Comparison of ENCODE assay signal across 12 cellular contexts in genomic region chr3:47228088-47228487, GRCh38. TPM values are rescaled to one million over a fixed set of nuclear protein-coding genes. Genes with fewer than 3 reads are reported as not detected.
DNase-seq lines count a peak whose midpoint lies in the region; ATAC-seq and TF ChIP-seq lines count a peak whose summit lies in the region.
"Had no signal": no experiment of that assay in that cellular context is flagged by ENCODE, and none has a peak within 500 bp of the region (broad histone marks: within the 10 kb centered on the region; RNA-seq: fewer than 3 reads in every experiment).

No MANE protein-coding gene starts in this region.

- H3K4me2 ChIP-seq in DOHH2 (ENCODE audit: low read length), result peak overlapping the region; percentile 11; the same call in 1 of the 2 replicates

- peaks cover 49% of the 10 kb centered on the region for H3K4me1 Mint-ChIP-seq in dendritic cell treated with granulocyte-macrophage colony-stimulating factor and Interleukin-4, amounts not matched to agents 40 ng/mL and 50 ng/mL, for 4 days (ENCODE audit: low read depth)
- H3K4me1 Mint-ChIP-seq in naive thymus-derived CD8-positive, alpha-beta T cell, result peaks cover 0 to 22% (median 1%) of the 10 kb centered on the region in 4 donors
- H3K4me1 Mint-ChIP-seq in CD8-positive, alpha-beta T cell (ENCODE audit: low read depth), result no peaks in the 10 kb centered on the region

- H3F3A ChIP-seq in DOHH2 (ENCODE audit: control insufficient read depth, insufficient read depth), result no peaks in the 10 kb centered on the region

- no peaks in the 10 kb centered on the region for H3K27me3 Mint-ChIP-seq in dendritic cell treated with granulocyte-macrophage colony-stimulating factor and Interleukin-4, amounts not matched to agents 40 ng/mL and 50 ng/mL, for 4 days
- no peaks in the 10 kb centered on the region for H3K27me3 Mint-ChIP-seq in naive thymus-derived CD8-positive, alpha-beta T cell
- H3K27me3 Mint-ChIP-seq in CD8-positive, alpha-beta T cell (ENCODE audit: low read depth), result no peaks in the 10 kb centered on the region
- H3K27me3 Mint-ChIP-seq: activated CD4-positive, alpha-beta T cell treated with anti-CD3 and anti-CD28 coated beads, Interleukin-2, amount 10 ng/mL, durations not matched to agents 24 days and 14 days had no signal

- CTCF ChIA-PET in CD8-positive, alpha-beta T cell (lab: Charles Lee), result no interaction called here

- no peaks in the 10 kb centered on the region for H4K20me1 ChIP-seq in DOHH2 (ENCODE audit: control insufficient read depth, insufficient read depth, low read depth, low read length)

- ATAC-seq in GM21381 (IDR thresholded peaks at IDR 0.05; ENCODE audit: unreplicated experiment), result peak; percentile 51
- ATAC-seq in HG03196 (IDR thresholded peaks at IDR 0.05; ENCODE audit: unreplicated experiment), result peak; percentile 50
- no peak for ATAC-seq in naive thymus-derived CD8-positive, alpha-beta T cell
- ATAC-seq in HG02840 (IDR thresholded peaks at IDR 0.05; ENCODE audit: low FRiP score, unreplicated experiment), result no peak
- no peak for ATAC-seq in CD8-positive, alpha-beta T cell

- H3K4me1 ChIP-seq in DOHH2 (ENCODE audit: control insufficient read depth, low read length), result peaks cover 20% of the 10 kb centered on the region
- H3K4me1 ChIP-seq in CD8-positive, alpha-beta T cell (ENCODE audit: insufficient read depth, low read length), result no peaks in the 10 kb centered on the region
- H3K4me1 ChIP-seq: SJCRH30 had no signal

- 0 out of 2 replicates have a peak, but pooled peaks cover 2% of the 10 kb centered on the region for H3K27me3 ChIP-seq in DOHH2 (ENCODE audit: control insufficient read depth, low read length)
- H3K27me3 ChIP-seq in CD8-positive, alpha-beta T cell (ENCODE audit: insufficient read depth, low read length), result no peaks in the 10 kb centered on the region
- H3K27me3 ChIP-seq: SJCRH30 had no signal

- TF ChIP-seq CTCF in DOHH2 (IDR thresholded peaks at IDR 0.05; ENCODE audit: low read depth, low read length, poor library complexity, severe bottlenecking), result no peak
- no peak for TF ChIP-seq CTCF in CD8-positive, alpha-beta T cell (IDR thresholded peaks at IDR 0.05)

- intact Hi-C loops in dendritic cell treated with granulocyte-macrophage colony-stimulating factor and Interleukin-4, amounts not matched to agents 40 ng/mL and 50 ng/mL, for 4 days (cut with micrococcal nuclease), result loop anchor here (5.0 kb wide), 1 partner anchor 66 kb away; the partner anchor contains the start of gene SETD2
- intact Hi-C loops in CD8-positive, alpha-beta T cell (cut with DNase I, micrococcal nuclease), result no loop called here

- no peaks in the 10 kb centered on the region for H3K36me3 Mint-ChIP-seq in dendritic cell treated with granulocyte-macrophage colony-stimulating factor and Interleukin-4, amounts not matched to agents 40 ng/mL and 50 ng/mL, for 4 days (ENCODE audit: low read depth)
- no peaks in the 10 kb centered on the region for H3K36me3 Mint-ChIP-seq in naive thymus-derived CD8-positive, alpha-beta T cell
- H3K36me3 Mint-ChIP-seq in CD8-positive, alpha-beta T cell, result no peaks in the 10 kb centered on the region

- no peak for DNase-seq in naive thymus-derived CD8-positive, alpha-beta T cell
- no peak for DNase-seq in NOMO-1 (lab: John Stamatoyannopoulos, UW; ENCODE audit: unreplicated experiment in 2 of 2)
- DNase-seq in CD8-positive, alpha-beta T cell, result no peak
- DNase-seq: activated CD4-positive, alpha-beta T cell treated with anti-CD3 and anti-CD28 coated beads, Interleukin-2, amount 10 ng/mL, durations not matched to agents 24 days and 14 days; NCI-H1694; occipital lobe; SJCRH30 had no signal

- no peaks in the 10 kb centered on the region for H3K9me3 Mint-ChIP-seq in dendritic cell treated with granulocyte-macrophage colony-stimulating factor and Interleukin-4, amounts not matched to agents 40 ng/mL and 50 ng/mL, for 4 days
- H3K9me3 Mint-ChIP-seq in naive thymus-derived CD8-positive, alpha-beta T cell, result no peaks in the 10 kb centered on the region
- no peaks in the 10 kb centered on the region for H3K9me3 Mint-ChIP-seq in CD8-positive, alpha-beta T cell
- H3K9me3 Mint-ChIP-seq: activated CD4-positive, alpha-beta T cell treated with anti-CD3 and anti-CD28 coated beads, Interleukin-2, amount 10 ng/mL, durations not matched to agents 24 days and 14 days had no signal

- no peaks in the 10 kb centered on the region for H3K9me2 ChIP-seq in DOHH2 (replicated peaks; ENCODE audit: control insufficient read depth, low read length)

- H3K27ac Mint-ChIP-seq in dendritic cell treated with granulocyte-macrophage colony-stimulating factor and Interleukin-4, amounts not matched to agents 40 ng/mL and 50 ng/mL, for 4 days, result peak overlapping the region; percentile 82
- peak overlapping the region in 4 of 10 donors; percentile 18 to 80 (median 47) for H3K27ac Mint-ChIP-seq in naive thymus-derived CD8-positive, alpha-beta T cell
- no peak overlapping the region for H3K27ac Mint-ChIP-seq in CD8-positive, alpha-beta T cell
- H3K27ac Mint-ChIP-seq: activated CD4-positive, alpha-beta T cell treated with anti-CD3 and anti-CD28 coated beads, Interleukin-2, amount 10 ng/mL, durations not matched to agents 24 days and 14 days had no signal

- peak overlapping the region; percentile 1 for H3K4me3 Mint-ChIP-seq in dendritic cell treated with granulocyte-macrophage colony-stimulating factor and Interleukin-4, amounts not matched to agents 40 ng/mL and 50 ng/mL, for 4 days
- H3K4me3 Mint-ChIP-seq in naive thymus-derived CD8-positive, alpha-beta T cell, result no peak overlapping the region
- H3K4me3 Mint-ChIP-seq in CD8-positive, alpha-beta T cell, result no peak overlapping the region
- H3K4me3 Mint-ChIP-seq: activated CD4-positive, alpha-beta T cell treated with anti-CD3 and anti-CD28 coated beads, Interleukin-2, amount 10 ng/mL, durations not matched to agents 24 days and 14 days had no signal

- H3K27ac ChIP-seq in DOHH2 (ENCODE audit: low read depth, low read length), result no peak overlapping the region
- no peak overlapping the region for H3K27ac ChIP-seq in CD8-positive, alpha-beta T cell (ENCODE audit: low read depth, low read length)
- H3K27ac ChIP-seq: SJCRH30 had no signal

- POLR2A ChIA-PET in naive thymus-derived CD8-positive, alpha-beta T cell (lab: Charles Lee), result no interaction called here
- POLR2A ChIA-PET in CD8-positive, alpha-beta T cell (lab: Charles Lee), result no interaction called here

- H3K36me3 ChIP-seq in DOHH2 (ENCODE audit: control insufficient read depth, low read length), result no peaks in the 10 kb centered on the region
- no peaks in the 10 kb centered on the region for H3K36me3 ChIP-seq in CD8-positive, alpha-beta T cell (ENCODE audit: insufficient read depth, low read length)
- H3K36me3 ChIP-seq: SJCRH30 had no signal

- no peaks in the 10 kb centered on the region for H3K79me2 ChIP-seq in DOHH2 (ENCODE audit: control insufficient read depth, low read length)

- no peak overlapping the region for H3K4me3 ChIP-seq in DOHH2 (ENCODE audit: low read length)
- H3K4me3 ChIP-seq in CD8-positive, alpha-beta T cell (ENCODE audit: low read depth, low read length), result no peak overlapping the region
- H3K4me3 ChIP-seq: SJCRH30 had no signal

- H3K9me3 ChIP-seq in DOHH2 (ENCODE audit: control insufficient read depth, insufficient read depth, low read length), result no peaks in the 10 kb centered on the region
- no peaks in the 10 kb centered on the region for H3K9me3 ChIP-seq in CD8-positive, alpha-beta T cell (ENCODE audit: low read length)
- H3K9me3 ChIP-seq: SJCRH30 had no signal

RNA-seq across cellular contexts. Expression of gene KIF9, which starts 54.5 kb away (rescaled TPM):
- 1 to 10 TPM; 2.5 to 2.9 TPM for total RNA-seq in naive thymus-derived CD8-positive, alpha-beta T cell
- polyA plus RNA-seq in naive thymus-derived CD8-positive, alpha-beta T cell, result 10 to 100 TPM in 1 of 3 donors, 1 to 10 TPM in 2; 3.7 to 10.2 (median 5.4) TPM
- 10 to 100 TPM; 11.7 to 12.2 TPM for total RNA-seq in CD8-positive, alpha-beta T cell

RNA-seq across cellular contexts. Expression of gene KLHL18, which starts 54.7 kb away (rescaled TPM):
- 10 to 100 TPM; 20.8 to 21.9 TPM for total RNA-seq in naive thymus-derived CD8-positive, alpha-beta T cell
- polyA plus RNA-seq in naive thymus-derived CD8-positive, alpha-beta T cell, result 10 to 100 TPM; 13.4 to 18.2 (median 16.4) TPM
- 10 to 100 TPM; 61.6 to 62.8 TPM for total RNA-seq in CD8-positive, alpha-beta T cell

Comparison
In these comparisons a context has a peak if more than half of its experiments do, and no peak if none do; other contexts are left out.
1. ATAC-seq: peak in GM21381 (single experiment) and HG03196 (single experiment); none in naive thymus-derived CD8-positive, alpha-beta T cell (0 of 2), HG02840 (single experiment) and CD8-positive, alpha-beta T cell (single experiment).